17 cellular contexts compared by ENCODE assay signal in the genomic region with DNA sequence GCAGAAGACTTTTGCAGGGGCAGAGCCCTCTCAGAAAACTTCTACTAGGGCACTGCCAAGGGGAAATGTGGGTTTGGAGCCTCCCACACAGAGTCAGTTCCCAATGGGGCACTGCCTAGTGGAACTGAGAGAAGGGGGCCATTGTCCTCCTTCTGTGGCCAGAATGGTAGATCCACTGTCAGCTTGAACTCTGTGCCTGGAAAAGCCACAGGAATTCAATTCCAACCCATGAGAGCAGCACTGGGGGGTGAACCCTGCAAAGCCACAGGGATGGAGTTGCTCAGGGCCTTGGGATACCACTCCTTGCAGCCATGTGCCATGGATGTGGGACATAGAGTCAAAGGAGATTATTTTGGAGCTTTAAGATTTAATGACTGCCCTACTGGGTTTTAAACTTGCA.
"Had no signal": no experiment of that assay in that cellular context is flagged by ENCODE, and none has a peak within 500 bp of the region (broad histone marks: within the 10 kb centered on the region; RNA-seq: fewer than 3 reads in every experiment).

No MANE protein-coding gene starts in this region.

- ATAC-seq: foreskin keratinocyte; gastrocnemius medialis; heart right ventricle; left cardiac atrium; left lung; left ventricle myocardium superior; lower lobe of right lung; naive thymus-derived CD8-positive, alpha-beta T cell had no signal

- DNase-seq: dermis blood vessel endothelial cell; dorsolateral prefrontal cortex; effector CD4-positive, alpha-beta T cell; effector memory CD4-positive, alpha-beta T cell; foreskin keratinocyte; gastrocnemius medialis; glutamatergic neuron; head of caudate nucleus; heart right ventricle; hippocampal formation; left cardiac atrium; left lung; left ventricle myocardium superior; lower lobe of right lung; midbrain; naive B cell; naive thymus-derived CD8-positive, alpha-beta T cell had no signal
